Comparison of ENCODE assay signal across 8 cellular contexts in the genomic region with DNA sequence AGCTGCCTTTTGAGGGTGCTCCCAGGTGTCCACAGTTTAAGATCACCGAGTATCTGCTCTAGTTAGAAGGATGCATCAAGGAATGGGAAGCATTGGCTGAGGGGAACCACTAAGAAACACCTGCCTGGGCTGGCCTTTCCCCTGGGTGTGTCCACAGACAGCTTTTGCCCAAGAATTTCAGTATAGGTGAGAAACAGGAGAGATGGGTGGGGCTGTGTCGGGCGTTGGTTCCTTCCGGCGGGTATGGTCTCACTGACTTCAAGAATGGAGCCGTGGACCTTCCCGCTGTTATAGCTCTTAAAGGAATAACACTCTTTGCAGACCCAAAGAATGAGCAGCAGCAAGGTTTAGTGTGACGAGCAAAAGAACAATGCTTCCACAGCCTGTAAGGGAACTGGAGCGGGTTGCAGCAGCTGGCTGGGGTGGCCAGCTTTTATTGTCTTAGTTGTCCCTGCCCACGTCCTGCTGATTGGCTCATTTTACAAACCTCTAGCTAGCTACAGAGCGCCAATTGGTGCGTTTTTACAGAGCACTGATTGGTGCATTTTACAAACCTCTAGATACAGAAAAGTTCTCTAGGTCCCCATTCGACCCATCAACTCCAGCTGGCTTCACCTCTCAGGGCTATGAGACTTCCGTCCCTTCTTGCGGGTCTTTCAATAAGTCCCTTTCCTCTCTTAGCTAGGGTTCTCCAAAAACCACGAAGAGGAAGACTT. TPM values are rescaled to one million over a fixed set of nuclear protein-coding genes. Genes with fewer than 3 reads are reported as not detected.
DNase-seq lines count a peak whose midpoint lies in the region; TF ChIP-seq lines count a peak whose summit lies in the region.

No MANE protein-coding gene starts in this region.

- 73% methylated on average over 16 of the region's 16 CpGs for WGBS in mesenchymal stem cell

- H2AFZ ChIP-seq in OCI-LY3 (ENCODE audit: low read depth, low read length) (no peak overlapping the region), mesenchymal stem cell (ENCODE audit: low read depth, low read length) (no peak overlapping the region)

- TF ChIP-seq CTCF in OCI-LY3 (IDR thresholded peaks at IDR 0.05; ENCODE audit: low read depth, low read length) (no peak), uterus (IDR thresholded peaks at IDR 0.05) (no peak)

- H2BK12ac ChIP-seq in mesenchymal stem cell (ENCODE audit: low read length in 2 of 2), result peak overlapping the region; percentile 80 to 85

- H3K4me2 ChIP-seq in OCI-LY3 (ENCODE audit: low read length), result peak overlapping the region; percentile 81
- H3K4me2 ChIP-seq in mesenchymal stem cell (ENCODE audit: low read length, poor library complexity, severe bottlenecking), result peak overlapping the region; percentile 85

- H2BK5ac ChIP-seq in mesenchymal stem cell (ENCODE audit: low read depth, low read length, poor library complexity, severe bottlenecking), result peak overlapping the region; percentile 54

- no peaks in the 10 kb centered on the region for H3K9me3 Mint-ChIP-seq in activated CD4-positive, alpha-beta T cell treated with anti-CD3 and anti-CD28 coated beads, Interleukin-2, amount 10 ng/mL, durations not matched to agents 24 days and 14 days

- H3K4me3 ChIP-seq in OCI-LY3 (ENCODE audit: low read length) (peak overlapping the region; percentile 91), mesenchymal stem cell (ENCODE audit: insufficient read depth in 1 of 2, low read depth in 1 of 2, low read length in 2 of 2) (peak overlapping the region; percentile 36 to 92), uterus (peak overlapping the region; percentile 64 to 93)

- H3K79me1 ChIP-seq in mesenchymal stem cell (replicated peaks; ENCODE audit: low read length, poor library complexity, severe bottlenecking), result peaks cover 18% of the 10 kb centered on the region

- peaks cover 2% of the 10 kb centered on the region for H3K27me3 Mint-ChIP-seq in activated CD4-positive, alpha-beta T cell treated with anti-CD3 and anti-CD28 coated beads, Interleukin-2, amount 10 ng/mL, durations not matched to agents 24 days and 14 days

- H3K14ac ChIP-seq in mesenchymal stem cell (ENCODE audit: low read length in 2 of 2), result peak overlapping the region in 1 of 2 experiments; percentile 37

- peaks cover 55% of the 10 kb centered on the region for H3K36me3 Mint-ChIP-seq in activated CD4-positive, alpha-beta T cell treated with anti-CD3 and anti-CD28 coated beads, Interleukin-2, amount 10 ng/mL, durations not matched to agents 24 days and 14 days (ENCODE audit: low read depth)

- intact Hi-C loops in activated CD4-positive, alpha-beta T cell treated with anti-CD3 and anti-CD28 coated beads, Interleukin-2, amount 10 ng/mL, durations not matched to agents 24 days and 14 days (cut with micrococcal nuclease), result no loop called here
- intact Hi-C loops in uterus (cut with DNase I; ENCODE audit: low total_unique reads), result no loop called here

- H2BK15ac ChIP-seq in mesenchymal stem cell (ENCODE audit: low read depth, poor library complexity, severe bottlenecking), result peak overlapping the region; percentile 78

- peak overlapping the region in 1 of 2 experiments; percentile 14 for H3K23ac ChIP-seq in mesenchymal stem cell (ENCODE audit: low read length in 2 of 2)

- peak overlapping the region; percentile 95 for H4K91ac ChIP-seq in mesenchymal stem cell (ENCODE audit: low read length)

- H3K9ac ChIP-seq in OCI-LY3 (ENCODE audit: low read length) (peak overlapping the region; percentile 89), mesenchymal stem cell (ENCODE audit: low read length) (peak overlapping the region; percentile 91)

- DNase-seq in activated CD4-positive, alpha-beta T cell treated with anti-CD3 and anti-CD28 coated beads, Interleukin-2, amount 10 ng/mL, durations not matched to agents 24 days and 14 days, result peak; percentile 81
- DNase-seq in activated CD4-positive, alpha-beta T cell treated with anti-CD3 and anti-CD28 coated beads for 1 hour, result no peak
- no peak for DNase-seq in mesenchymal stem cell
- DNase-seq in uterus, result peak in 1 of 2 donors; percentile 44
- no peak for DNase-seq in SIG-M5 treated with dmso at 0.1 percent for 504 hours (lab: John Stamatoyannopoulos, UW; ENCODE audit: unreplicated experiment)
- no peak for DNase-seq in cerebellum (ENCODE audit: low spot score)

- H2AK5ac ChIP-seq in mesenchymal stem cell (ENCODE audit: low read length, severe bottlenecking), result peak overlapping the region; percentile 61

- peaks cover 42% of the 10 kb centered on the region for H3K79me2 ChIP-seq in OCI-LY3 (ENCODE audit: low read length)

- peak overlapping the region; percentile 97 for H3K27ac Mint-ChIP-seq in activated CD4-positive, alpha-beta T cell treated with anti-CD3 and anti-CD28 coated beads, Interleukin-2, amount 10 ng/mL, durations not matched to agents 24 days and 14 days

- peak overlapping the region; percentile 98 for H2BK120ac ChIP-seq in mesenchymal stem cell (ENCODE audit: low read depth, low read length)

- peak overlapping the region; percentile 83 for H3K27ac ChIP-seq in OCI-LY3 (ENCODE audit: low read length)
- peak overlapping the region; percentile 99 for H3K27ac ChIP-seq in cingulate gyrus (ENCODE audit: low read depth, low read length)
- H3K27ac ChIP-seq in mesenchymal stem cell (ENCODE audit: low read length, poor library complexity, severe bottlenecking), result peak overlapping the region; percentile 87
- peak overlapping the region; percentile 95 to 98 for H3K27ac ChIP-seq in uterus

- peaks cover 17% of the 10 kb centered on the region for H3K4me1 ChIP-seq in OCI-LY3 (ENCODE audit: low read length)
- peaks cover 7% of the 10 kb centered on the region for H3K4me1 ChIP-seq in mesenchymal stem cell (ENCODE audit: control insufficient read depth, insufficient read depth, low read depth, low read length)
- H3K4me1 ChIP-seq in uterus, result no peaks in the 10 kb centered on the region

- peak overlapping the region; percentile 79 to 97 for H3K4ac ChIP-seq in mesenchymal stem cell (ENCODE audit: low read depth in 1 of 2, low read length in 2 of 2)

- H4K8ac ChIP-seq in mesenchymal stem cell (ENCODE audit: low read length), result peak overlapping the region; percentile 81

- H4K20me1 ChIP-seq in OCI-LY3 (ENCODE audit: insufficient read depth, low read length), result no peaks in the 10 kb centered on the region

- H3K36me3 ChIP-seq in OCI-LY3 (replicated peaks; ENCODE audit: low read depth, low read length), result peaks cover 45% of the 10 kb centered on the region
- peaks cover 38 to 42% of the 10 kb centered on the region in 2 experiments for H3K36me3 ChIP-seq in mesenchymal stem cell (ENCODE audit: control insufficient read depth in 1 of 2, insufficient read depth in 2 of 2, low read depth in 1 of 2, low read length in 2 of 2)
- H3K36me3 ChIP-seq in uterus, result no peaks in the 10 kb centered on the region

- no peak for TF ChIP-seq POLR2A in uterus (IDR thresholded peaks at IDR 0.05)

- H3K27me3 ChIP-seq in OCI-LY3 (ENCODE audit: low read depth, low read length) (no peaks in the 10 kb centered on the region), mesenchymal stem cell (ENCODE audit: control insufficient read depth in 1 of 2, insufficient read depth in 1 of 2, low read length in 2 of 2) (no peaks in the 10 kb centered on the region), uterus (no peaks in the 10 kb centered on the region)

- no peaks in the 10 kb centered on the region for H3K9me3 ChIP-seq in OCI-LY3 (ENCODE audit: insufficient read depth, low read length)
- H3K9me3 ChIP-seq in mesenchymal stem cell (ENCODE audit: control insufficient read depth, low read length), result no peaks in the 10 kb centered on the region
- H3K9me3 ChIP-seq in uterus, result no peaks in the 10 kb centered on the region

- peaks cover 20% of the 10 kb centered on the region for H3K4me1 Mint-ChIP-seq in activated CD4-positive, alpha-beta T cell treated with anti-CD3 and anti-CD28 coated beads, Interleukin-2, amount 10 ng/mL, durations not matched to agents 24 days and 14 days

- peak overlapping the region; percentile 97 for H3K4me3 Mint-ChIP-seq in activated CD4-positive, alpha-beta T cell treated with anti-CD3 and anti-CD28 coated beads, Interleukin-2, amount 10 ng/mL, durations not matched to agents 24 days and 14 days

- peak overlapping the region; percentile 86 to 96 for H3K18ac ChIP-seq in mesenchymal stem cell (ENCODE audit: low read depth in 1 of 2, low read length in 2 of 2)

RNA-seq across cellular contexts. Expression of gene FADS1, which starts 2.4 kb away (rescaled TPM):
- total RNA-seq in activated CD4-positive, alpha-beta T cell treated with anti-CD3 and anti-CD28 coated beads, Interleukin-2, amount 10 ng/mL, durations not matched to agents 24 days and 14 days, result 92.5 and 94.7 TPM in 2 replicates
- polyA plus RNA-seq in mesenchymal stem cell (2013, experiment 1 of 2), result 262 TPM
- polyA plus RNA-seq in mesenchymal stem cell (2013, experiment 2 of 2), result 260 TPM
- total RNA-seq in uterus (10 to 100 TPM; 23.8 to 57.1 (median 38.3) TPM), cerebellum (58.0 TPM)

RNA-seq across cellular contexts. Expression of gene FADS2, which starts 13.7 kb away (rescaled TPM):
- total RNA-seq in activated CD4-positive, alpha-beta T cell treated with anti-CD3 and anti-CD28 coated beads, Interleukin-2, amount 10 ng/mL, durations not matched to agents 24 days and 14 days, result 278 and 283 TPM in 2 replicates
- polyA plus RNA-seq in mesenchymal stem cell (2013, experiment 1 of 2), result 1,185 TPM
- 1,187 TPM for polyA plus RNA-seq in mesenchymal stem cell (2013, experiment 2 of 2)
- 100 to 1,000 TPM in 2 of 4 donors, 10 to 100 TPM in 2; 13.5 to 117 (median 84.9) TPM for total RNA-seq in uterus
- total RNA-seq in cerebellum, result 88.6 TPM

RNA-seq across cellular contexts. Expression of gene FEN1, which starts 21.7 kb away (rescaled TPM):
- total RNA-seq in activated CD4-positive, alpha-beta T cell treated with anti-CD3 and anti-CD28 coated beads, Interleukin-2, amount 10 ng/mL, durations not matched to agents 24 days and 14 days, result 144 and 152 TPM in 2 replicates
- polyA plus RNA-seq in mesenchymal stem cell (2013, experiment 1 of 2), result 10.6 TPM
- 10.7 TPM for polyA plus RNA-seq in mesenchymal stem cell (2013, experiment 2 of 2)
- 10 to 100 TPM in 1 of 4 donors, 1 to 10 TPM in 2, under 1 TPM in 1; 0.77 to 19.4 (median 6.8) TPM for total RNA-seq in uterus
- 15.2 TPM for total RNA-seq in cerebellum

RNA-seq across cellular contexts. Expression of gene TMEM258, which starts 22.0 kb away (rescaled TPM):
- total RNA-seq in activated CD4-positive, alpha-beta T cell treated with anti-CD3 and anti-CD28 coated beads, Interleukin-2, amount 10 ng/mL, durations not matched to agents 24 days and 14 days, result 179 and 187 TPM in 2 replicates
- polyA plus RNA-seq in mesenchymal stem cell (2013, experiment 1 of 2), result 175 TPM
- 180 TPM for polyA plus RNA-seq in mesenchymal stem cell (2013, experiment 2 of 2)
- total RNA-seq in uterus (10 to 100 TPM; 14.6 to 96.9 (median 38.7) TPM), cerebellum (74.4 TPM)
